In genomic region chr22:25352294-25352680, GRCh38 we compare ENCODE assay signal across 28 cellular contexts.
"Had no signal": no experiment of that assay in that cellular context is flagged by ENCODE, and none has a peak within 500 bp of the region (broad histone marks: within the 10 kb centered on the region; RNA-seq: fewer than 3 reads in every experiment).

No MANE protein-coding gene starts in this region.

- DNase-seq: activated CD4-positive, alpha-beta memory T cell treated with anti-CD3 and anti-CD28 coated beads, Interleukin-2, amount 10 ng/mL, durations not matched to agents 7 days and 5 days; activated CD4-positive, alpha-beta T cell treated with anti-CD3 and anti-CD28 coated beads for 1 hour; activated CD4-positive, alpha-beta T cell treated with anti-CD3 and anti-CD28 coated beads for 48 hours; activated CD4-positive, CD25-positive, alpha-beta regulatory T cell; activated CD8-positive, alpha-beta memory T cell treated with anti-CD3 and anti-CD28 coated beads for 24 hours; activated CD8-positive, alpha-beta memory T cell treated with anti-CD3 and anti-CD28 coated beads, Interleukin-2, amount 10 ng/mL, durations not matched to agents 7 days and 5 days; activated CD8-positive, alpha-beta memory T cell treated with anti-CD3 and anti-CD28 coated beads, Interleukin-2, amount 50 U/mL, for 48 hours; activated gamma-delta T cell; activated naive CD4-positive, alpha-beta T cell treated with anti-CD3 and anti-CD28 coated beads for 36 hours; activated naive CD8-positive, alpha-beta T cell treated with anti-CD3 and anti-CD28 coated beads, Interleukin-2, amount 50 U/mL, for 24 hours; anterior cingulate cortex; central memory CD4-positive, alpha-beta T cell; NCI-H1092 treated with DMSO at 0.1 percent for 48 hours; NCI-H1417; NCI-H146; NCI-H187; NCI-H2029 treated with DMSO at 0.1 percent for 48 hours; NCI-H2107; NCI-H2171; NCI-H510A; NCI-H526; NCI-H748 treated with DMSO at 0.1 percent for 48 hours; NK-92 treated with Interleukin-12 subunit alpha and Interleukin-12 subunit beta, amount 100 ng/mL, for 24 hours; PC-3; Right ventricle myocardium superior; SW 1271 had no signal

- H3K27ac ChIP-seq: RWPE1 had no signal

- ATAC-seq: activated CD8-positive, alpha-beta memory T cell treated with anti-CD3 and anti-CD28 coated beads, Interleukin-2, amount 10 ng/mL, durations not matched to agents 7 days and 5 days; activated naive CD8-positive, alpha-beta T cell treated with anti-CD3 and anti-CD28 coated beads, Interleukin-2, amount 50 U/mL, for 24 hours; K562; PC-3 had no signal

- H3K4me3 ChIP-seq: K562 had no signal
